Comparison of ENCODE assay signal across 15 cellular contexts in the genomic region with DNA sequence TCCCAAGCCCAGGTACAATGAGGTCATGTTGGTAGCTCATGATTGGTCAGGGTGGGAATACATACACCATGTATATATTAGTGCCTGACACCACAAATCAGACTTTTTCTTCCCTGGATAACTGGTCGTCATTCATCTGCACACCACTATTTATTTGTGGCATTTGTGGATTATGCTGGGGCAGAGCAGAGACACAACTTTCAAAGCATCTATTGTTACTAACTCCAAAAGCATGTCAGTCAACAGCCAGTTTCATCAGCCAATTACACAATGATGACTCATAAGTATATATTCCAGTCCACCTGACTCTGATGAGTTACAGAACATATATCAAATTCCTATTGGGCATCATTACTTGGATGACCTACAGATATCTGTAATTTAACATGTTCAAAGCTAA.
DNase-seq lines count a peak whose midpoint lies in the region; ATAC-seq and TF ChIP-seq lines count a peak whose summit lies in the region.
"Had no signal": no experiment of that assay in that cellular context is flagged by ENCODE, and none has a peak within 500 bp of the region (broad histone marks: within the 10 kb centered on the region; RNA-seq: fewer than 3 reads in every experiment).

No MANE protein-coding gene starts in this region.

- H3K9me3 ChIP-seq in AG04450 (ENCODE audit: control insufficient read depth, insufficient read depth, low read length) = no peaks in the 10 kb centered on the region
- H3K9me3 ChIP-seq: body of pancreas, uterus had no signal

- H3K27me3 ChIP-seq in AG04450 (ENCODE audit: control insufficient read depth, insufficient read depth, low read length) = no peaks in the 10 kb centered on the region
- H3K27me3 ChIP-seq: body of pancreas, uterus had no signal

- DNase-seq in AG04450 (ENCODE audit: low read depth, low spot score) (peak; percentile 18), HT1080 (ENCODE audit: low read depth) (peak; percentile 92), fibroblast of the aortic adventitia (ENCODE audit: low read depth) (peak; percentile 26), cerebellar nuclear complex (lab: John Stamatoyannopoulos, UW) (no peak), KG1 (lab: John Stamatoyannopoulos, UW) (no peak), HuH-7 (ENCODE audit: low spot score) (no peak)
- DNase-seq: activated T-cell treated with anti-CD3 and anti-CD28 coated beads, Interleukin-2, amount 50 U/mL, for 1 hour; body of pancreas; left colon; stimulated activated CD4-positive, alpha-beta T cell treated with anti-CD3 and anti-CD28 coated beads, Interleukin-15, amount 100 ng/mL, for 24 hours; uterus had no signal

- no peak overlapping the region for H3K4me3 ChIP-seq in AG04450 (ENCODE audit: low read depth, low read length)
- H3K4me3 ChIP-seq in fibroblast of the aortic adventitia (ENCODE audit: low read depth, low read length) = no peak overlapping the region
- H3K4me3 ChIP-seq: body of pancreas, uterus had no signal

- H3K27ac ChIP-seq in AG04450 (ENCODE audit: low read depth, low read length) = no peak overlapping the region
- H3K27ac ChIP-seq: body of pancreas, uterus had no signal

- POLR2A ChIA-PET in AG04450 (lab: Yijun Ruan, JAX) = no interaction called here

- TF ChIP-seq CTCF in AG04450 (IDR thresholded peaks at IDR 0.05; ENCODE audit: low read depth, low read length) = no peak
- no peak for TF ChIP-seq CTCF in fibroblast of the aortic adventitia (IDR thresholded peaks at IDR 0.05; ENCODE audit: insufficient read depth, low read length)

- CTCF ChIA-PET in AG04450 (lab: Charles Lee) = no interaction called here

- ATAC-seq in SK-N-SH treated with all-trans-retinoic acid at 6 μM for 48 hours (no peak), HG03457 (IDR thresholded peaks at IDR 0.05; ENCODE audit: unreplicated experiment) (no peak)
- ATAC-seq: activated CD4-positive, CD25-positive, alpha-beta regulatory T cell treated with anti-CD3 and anti-CD28 coated beads, Interleukin-2, amount 50 U/mL, for 24 hours; body of pancreas; left colon; Right ventricle myocardium inferior had no signal

TF ChIP-seq in SK-N-SH treated with all-trans-retinoic acid at 6 μM for 48 hours, 23 proteins besides CTCF, POLR2A, EP300 and RAD21:
- TF ChIP-seq, protein P1, sequence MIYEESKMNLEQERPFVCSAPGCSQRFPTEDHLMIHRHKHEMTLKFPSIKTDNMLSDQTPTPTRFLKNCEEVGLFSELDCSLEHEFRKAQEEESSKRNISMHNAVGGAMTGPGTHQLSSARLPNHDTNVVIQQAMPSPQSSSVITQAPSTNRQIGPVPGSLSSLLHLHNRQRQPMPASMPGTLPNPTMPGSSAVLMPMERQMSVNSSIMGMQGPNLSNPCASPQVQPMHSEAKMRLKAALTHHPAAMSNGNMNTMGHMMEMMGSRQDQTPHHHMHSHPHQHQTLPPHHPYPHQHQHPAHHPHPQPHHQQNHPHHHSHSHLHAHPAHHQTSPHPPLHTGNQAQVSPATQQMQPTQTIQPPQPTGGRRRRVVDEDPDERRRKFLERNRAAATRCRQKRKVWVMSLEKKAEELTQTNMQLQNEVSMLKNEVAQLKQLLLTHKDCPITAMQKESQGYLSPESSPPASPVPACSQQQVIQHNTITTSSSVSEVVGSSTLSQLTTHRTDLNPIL (CRISPR knock-in tag; IDR thresholded peaks at IDR 0.05; ENCODE audit: low read depth) = peak; percentile 28; the same call in 1 of the 2 replicates
- TF ChIP-seq ZFP30 (CRISPR knock-in tag; IDR thresholded peaks at IDR 0.05) = no peak
- TF ChIP-seq ISL1 (CRISPR knock-in tag; IDR thresholded peaks at IDR 0.05) = peak; percentile 68

Comparison
In these comparisons a context has a peak if more than half of its experiments do, and no peak if none do; other contexts are left out.
1. DNase-seq: peak in AG04450 (single experiment), HT1080 (single experiment) and fibroblast of the aortic adventitia (single experiment); none in cerebellar nuclear complex (0 of 2), KG1 (single experiment) and HuH-7 (single experiment).